34 cellular contexts compared by ENCODE assay signal in the genomic region with DNA sequence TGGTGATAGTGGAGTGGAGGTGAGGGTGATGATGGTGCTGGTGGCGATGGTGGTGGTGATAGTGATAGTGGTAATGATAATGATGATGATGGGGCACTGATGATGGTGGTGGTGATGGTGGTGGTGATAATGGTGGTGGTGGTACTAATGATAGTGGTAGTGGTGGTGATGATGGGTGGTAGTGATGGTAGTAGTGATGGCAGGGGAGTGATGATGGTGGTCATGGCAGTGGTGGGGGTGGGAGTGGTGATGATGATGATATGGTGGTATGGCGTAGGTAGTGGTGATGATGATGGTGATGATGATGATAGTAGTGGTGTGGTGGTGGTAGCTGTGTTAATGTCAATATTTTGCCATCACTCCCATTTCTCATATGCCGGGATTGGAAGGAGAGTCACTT. TPM values are rescaled to one million over a fixed set of nuclear protein-coding genes. Genes with fewer than 3 reads are reported as not detected.
DNase-seq lines count a peak whose midpoint lies in the region; ATAC-seq, FAIRE-seq and TF ChIP-seq lines count a peak whose summit lies in the region.
"Had no signal": no experiment of that assay in that cellular context is flagged by ENCODE, and none has a peak within 500 bp of the region (broad histone marks: within the 10 kb centered on the region; RNA-seq: fewer than 3 reads in every experiment).

No MANE protein-coding gene starts in this region.

- no peak for TF ChIP-seq EP300 in H1 (IDR thresholded peaks at IDR 0.05; ENCODE audit: borderline replicate concordance in 1 of 2, low read depth in 2 of 2, low read length in 2 of 2)
- TF ChIP-seq EP300 in upper lobe of left lung (IDR thresholded peaks at IDR 0.05), result no peak

- H3K79me1 ChIP-seq in H1 (ENCODE audit: low read depth, low read length) (no peaks in the 10 kb centered on the region), trophoblast cell (ENCODE audit: low read length) (peaks cover 14% of the 10 kb centered on the region)

- no peak overlapping the region for H2BK15ac ChIP-seq in H1 (ENCODE audit: low read length)

- H3F3A ChIP-seq in PC-3 (ENCODE audit: low read length, unreplicated experiment), result no peaks in the 10 kb centered on the region

- DNase-seq in PC-3 (no peak), H1 (ENCODE audit: low read depth in 1 of 2, low spot score in 2 of 2) (no peak), trophoblast cell (no peak), upper lobe of left lung (no peak), NCI-H446 (lab: John Stamatoyannopoulos, UW) (no peak)
- no peak for DNase-seq in activated naive CD4-positive, alpha-beta T cell treated with Interleukin-2 at 50 U/mL for 16 hours
- DNase-seq: activated CD4-positive, alpha-beta T cell treated with anti-CD3 and anti-CD28 coated beads, Interleukin-2, amount 10 ng/mL, durations not matched to agents 7 days and 5 days; activated gamma-delta T cell; COR-L47; DMS53; hippocampal formation; Kasumi-1; NCI-H1417 treated with DMSO at 0.1 percent for 48 hours; NCI-H2081 treated with DMSO at 0.1 percent for 48 hours; NCI-H226; stimulated activated CD8-positive, alpha-beta memory T cell treated with anti-CD3 and anti-CD28 coated beads, Interleukin-4, amount 100 ng/mL, for 48 hours; stomach; T-cell had no signal

- H4K20me1 ChIP-seq in BLaER1 treated with 17β-estradiol and CSF1 and Interleukin-3, amounts not matched to agents 10 nM and 100 nM, result 0 out of 22 replicates have a peak, but pooled peaks cover 0 to 5% (median 0%) of the 10 kb centered on the region in 11 experiments
- H4K20me1 ChIP-seq in PC-3 (ENCODE audit: low read length) (no peaks in the 10 kb centered on the region), H1 (replicated peaks in 1 of 2; ENCODE audit: control insufficient read depth in 1 of 2, insufficient read depth in 2 of 2, low read length in 2 of 2) (peaks cover 1 to 6% of the 10 kb centered on the region in 2 experiments)

- no peak for FAIRE-seq in H1 (lab: Jason Lieb, UNC)
- FAIRE-seq: GM12892 had no signal

- H4K5ac ChIP-seq in H1 (ENCODE audit: insufficient read length, low read depth, low read length), result no peak overlapping the region

- H2BK5ac ChIP-seq in H1 (ENCODE audit: low read depth, low read length) (no peak overlapping the region), trophoblast cell (ENCODE audit: low read depth, low read length, poor library complexity) (no peak overlapping the region)

- H3K4me2 ChIP-seq in BLaER1 treated with 17β-estradiol and CSF1 and Interleukin-3, amounts not matched to agents 10 nM and 100 nM, result peak overlapping the region; percentile 6 to 69 (median 58); a peak in 19 of 22 replicates
- no peak overlapping the region for H3K4me2 ChIP-seq in PC-3 (ENCODE audit: low read length)
- H3K4me2 ChIP-seq in H1 (ENCODE audit: insufficient read depth in 1 of 2, low read depth in 2 of 2, low read length in 2 of 2), result no peak overlapping the region
- H3K4me2 ChIP-seq in trophoblast cell (ENCODE audit: low read length), result no peak overlapping the region

- peaks cover 6% of the 10 kb centered on the region; the same call in 1 of the 2 replicates for H3K23me2 ChIP-seq in H1 (ENCODE audit: low read depth, low read length)

- POLR2A ChIA-PET in PC-3 (lab: Charles Lee; ENCODE audit: unreplicated experiment) (no interaction called here), H1 (lab: Charles Lee; ENCODE audit: partially characterized antibody) (no interaction called here)

- H3K79me2 ChIP-seq in PC-3 (ENCODE audit: low read length), result no peaks in the 10 kb centered on the region
- no peaks in the 10 kb centered on the region for H3K79me2 ChIP-seq in H1 (ENCODE audit: control insufficient read depth in 1 of 2, insufficient read depth in 2 of 2, low read length in 2 of 2)
- H3K79me2 ChIP-seq in trophoblast cell (ENCODE audit: control insufficient read depth, insufficient read depth, low read length, poor library complexity), result no peaks in the 10 kb centered on the region
- H3K79me2 ChIP-seq: parathyroid adenoma had no signal

- H4K91ac ChIP-seq in H1 (replicated peaks; ENCODE audit: insufficient read length, low read length) (peak overlapping the region; percentile 57), trophoblast cell (ENCODE audit: low read depth, low read length) (peak overlapping the region; percentile 9)

- H3K4me3 ChIP-seq in BLaER1 treated with 17β-estradiol and CSF1 and Interleukin-3, amounts not matched to agents 10 nM and 100 nM, result no peak overlapping the region
- H3K4me3 ChIP-seq in PC-3 (ENCODE audit: low read length) (no peak overlapping the region), H1 (ENCODE audit: extremely low read depth in 1 of 4, insufficient read depth in 2 of 4, low read depth in 3 of 4, low read length in 4 of 4) (no peak overlapping the region), trophoblast cell (ENCODE audit: low read depth, low read length) (no peak overlapping the region), upper lobe of left lung (no peak overlapping the region)
- H3K4me3 ChIP-seq: HAP-1, lung, stomach, tibial nerve had no signal

- TF ChIP-seq CTCF in PC-3 (conservative IDR thresholded peaks at IDR 0.05; ENCODE audit: low read depth, low read length), result no peak
- TF ChIP-seq CTCF in H1 (IDR thresholded peaks at IDR 0.05; ENCODE audit: control extremely low read depth in 1 of 3, insufficient read depth in 1 of 3, low read depth in 1 of 3, low read length in 3 of 3), result no peak
- TF ChIP-seq CTCF in upper lobe of left lung (IDR thresholded peaks at IDR 0.05), result no peak

- H3K23ac ChIP-seq in H1 (ENCODE audit: insufficient read length), result no peak overlapping the region
- H3K23ac ChIP-seq in trophoblast cell (ENCODE audit: low read length), result no peak overlapping the region

- H2AFZ ChIP-seq in PC-3 (ENCODE audit: low read length) (no peak overlapping the region), H1 (ENCODE audit: low read length) (no peak overlapping the region), trophoblast cell (ENCODE audit: insufficient read depth, low read length, poor library complexity) (no peak overlapping the region)
- H2AFZ ChIP-seq: parathyroid adenoma had no signal

- no peaks in the 10 kb centered on the region for H3K9me2 ChIP-seq in PC-3 (replicated peaks; ENCODE audit: low read length)

- no peak overlapping the region for H2BK20ac ChIP-seq in H1 (ENCODE audit: low read length)

- no peak overlapping the region for H3K9ac ChIP-seq in BLaER1 treated with 17β-estradiol and CSF1 and Interleukin-3, amounts not matched to agents 10 nM and 100 nM
- no peak overlapping the region for H3K9ac ChIP-seq in PC-3 (ENCODE audit: low read length)
- no peak overlapping the region for H3K9ac ChIP-seq in H1 (replicated peaks in 1 of 4; ENCODE audit: extremely low read depth in 1 of 4, low read depth in 3 of 4, low read length in 3 of 4)
- no peak overlapping the region for H3K9ac ChIP-seq in trophoblast cell (ENCODE audit: low read length)
- H3K9ac ChIP-seq: parathyroid adenoma had no signal

- no peak overlapping the region for H3K18ac ChIP-seq in H1 (ENCODE audit: extremely low read depth, low read length)
- no peak overlapping the region for H3K18ac ChIP-seq in trophoblast cell (ENCODE audit: low read length)

- H2BK12ac ChIP-seq in H1 (ENCODE audit: low read depth, low read length), result no peak overlapping the region
- H2BK12ac ChIP-seq in trophoblast cell (ENCODE audit: low read length), result peak overlapping the region; percentile 17

- H3K9me3 ChIP-seq in BLaER1 treated with 17β-estradiol and CSF1 and Interleukin-3, amounts not matched to agents 10 nM and 100 nM (replicated peaks in 1 of 11), result no peaks in the 10 kb centered on the region
- H3K9me3 ChIP-seq in PC-3 (ENCODE audit: low read length), result no peaks in the 10 kb centered on the region
- no peaks in the 10 kb centered on the region for H3K9me3 ChIP-seq in H1 (ENCODE audit: insufficient read depth in 2 of 2, low read depth in 1 of 2, low read length in 1 of 2)
- H3K9me3 ChIP-seq in trophoblast cell (ENCODE audit: insufficient read depth, low read depth, low read length), result peaks cover 3% of the 10 kb centered on the region
- H3K9me3 ChIP-seq in upper lobe of left lung, result no peaks in the 10 kb centered on the region
- H3K9me3 ChIP-seq: HAP-1, stomach, tibial nerve had no signal

- H2BK120ac ChIP-seq in H1 (replicated peaks; ENCODE audit: low read depth, low read length) (no peak overlapping the region), trophoblast cell (ENCODE audit: insufficient read depth, low read length, poor library complexity) (no peak overlapping the region)

- BruUV-seq in PC-3 (replicated peaks; lab: Mats Ljungman, UMichigan), result no TSS peak

- intact Hi-C loops in PC-3 (cut with micrococcal nuclease), result loop anchor here (5.0 kb wide), 1 partner anchor 171 kb away; no protein-coding TSS in a partner anchor

- no peak for ATAC-seq in PC-3
- no peak for ATAC-seq in upper lobe of left lung (ENCODE audit: low FRiP score in 2 of 2)
- ATAC-seq in HG02973 (IDR thresholded peaks at IDR 0.05; ENCODE audit: unreplicated experiment), result no peak
- ATAC-seq: left cardiac atrium, T-cell, WTC11 had no signal

- no peaks in the 10 kb centered on the region for H3K27me3 ChIP-seq in BLaER1 treated with 17β-estradiol and CSF1 and Interleukin-3, amounts not matched to agents 10 nM and 100 nM
- H3K27me3 ChIP-seq in PC-3 (ENCODE audit: low read length) (no peaks in the 10 kb centered on the region), H1 (replicated peaks in 1 of 4; ENCODE audit: control insufficient read depth in 3 of 4, extremely low read depth in 1 of 4, insufficient read depth in 3 of 4, low read length in 3 of 4) (no peaks in the 10 kb centered on the region), trophoblast cell (ENCODE audit: insufficient read depth, low read length) (no peaks in the 10 kb centered on the region), upper lobe of left lung (no peaks in the 10 kb centered on the region)
- H3K27me3 ChIP-seq: stomach, tibial nerve had no signal

- no peak overlapping the region for H3K4ac ChIP-seq in H1 (replicated peaks; ENCODE audit: insufficient read length, low read depth, low read length)
- no peak overlapping the region for H3K4ac ChIP-seq in trophoblast cell (ENCODE audit: low read depth, low read length)

- H4K12ac ChIP-seq in trophoblast cell (ENCODE audit: low read depth, low read length), result no peak overlapping the region

- 84% methylated on average over 3 of the region's 3 CpGs; no CpG with 5 or more reads in 1 of the 2 experiments for WGBS in H1 (ENCODE audit: extremely low coverage in 1 of 2, insufficient coverage in 1 of 2, insufficient read length in 1 of 2, insufficient replicate concordance in 2 of 2, low coverage in 1 of 2, low lambda C conversion rate in 2 of 2, missing lambda C conversion rate in 1 of 2), 2 experiments
- no CpG with 5 or more reads among the region's 3 CpGs for WGBS in trophoblast cell (ENCODE audit: extremely low coverage, insufficient coverage, insufficient read length)
- 72 to 73% methylated on average over 3 of the region's 3 CpGs for WGBS in upper lobe of left lung, 2 donors

- no peak overlapping the region for H3K14ac ChIP-seq in H1 (ENCODE audit: insufficient read length)
- no peak overlapping the region for H3K14ac ChIP-seq in trophoblast cell (ENCODE audit: low read length)

- peaks cover 6 to 64% (median 50%) of the 10 kb centered on the region in 10 experiments; a peak in 19 of 20 replicates for H3K4me1 ChIP-seq in BLaER1 treated with 17β-estradiol and CSF1 and Interleukin-3, amounts not matched to agents 10 nM and 100 nM
- H3K4me1 ChIP-seq in PC-3 (ENCODE audit: insufficient read depth, low read length) (peaks cover 34% of the 10 kb centered on the region), H1 (replicated peaks in 1 of 4; ENCODE audit: control insufficient read depth in 3 of 4, insufficient read depth in 4 of 4, low read length in 3 of 4) (no peaks in the 10 kb centered on the region), trophoblast cell (ENCODE audit: control insufficient read depth in 1 of 2, insufficient read depth in 2 of 2, low read length in 2 of 2) (peaks cover 25 to 37% of the 10 kb centered on the region in 2 experiments), upper lobe of left lung (no peaks in the 10 kb centered on the region)
- H3K4me1 ChIP-seq: HAP-1, parathyroid adenoma, stomach had no signal

- TF ChIP-seq POLR2A in H1 (IDR thresholded peaks at IDR 0.05; ENCODE audit: control extremely low read depth in 1 of 2, low read depth in 2 of 2, low read length in 2 of 2) (no peak), upper lobe of left lung (IDR thresholded peaks at IDR 0.05) (no peak)

- peak overlapping the region in 3 of 11 experiments; percentile 45 to 71 (median 57); a peak in 2 of 22 replicates for H3K27ac ChIP-seq in BLaER1 treated with 17β-estradiol and CSF1 and Interleukin-3, amounts not matched to agents 10 nM and 100 nM
- H3K27ac ChIP-seq in PC-3 (ENCODE audit: low read length) (peak overlapping the region; percentile 63), H1 (ENCODE audit: low read depth, low read length) (no peak overlapping the region), trophoblast cell (ENCODE audit: low read depth, low read length) (no peak overlapping the region), upper lobe of left lung (no peak overlapping the region)
- H3K27ac ChIP-seq: C4-2B, parathyroid adenoma, stomach had no signal

- no peak overlapping the region for H2AK5ac ChIP-seq in H1 (ENCODE audit: low read depth, low read length)
- H2AK5ac ChIP-seq in trophoblast cell (ENCODE audit: low read length), result no peak overlapping the region

- H3K56ac ChIP-seq in H1 (replicated peaks; ENCODE audit: insufficient read length, low read depth, low read length), result peak overlapping the region; percentile 64

- TF ChIP-seq RAD21 in H1 (IDR thresholded peaks at IDR 0.05 in 1 of 2, conservative IDR thresholded peaks at IDR 0.05 in 1 of 2; ENCODE audit: low read depth in 2 of 2, low read length in 2 of 2), result no peak

- peaks cover 17 to 84% (median 62%) of the 10 kb centered on the region in 11 experiments for H3K36me3 ChIP-seq in BLaER1 treated with 17β-estradiol and CSF1 and Interleukin-3, amounts not matched to agents 10 nM and 100 nM
- H3K36me3 ChIP-seq in PC-3 (ENCODE audit: low read depth, low read length) (no peaks in the 10 kb centered on the region), H1 (ENCODE audit: control insufficient read depth in 2 of 4, insufficient read depth in 4 of 4, low read length in 3 of 4) (no peaks in the 10 kb centered on the region; a peak in 1 of 8 replicates), trophoblast cell (ENCODE audit: control insufficient read depth in 1 of 2, insufficient read depth in 2 of 2, low read length in 2 of 2) (peaks cover 19 to 30% of the 10 kb centered on the region in 2 experiments), upper lobe of left lung (no peaks in the 10 kb centered on the region)

- CTCF ChIA-PET in PC-3 (lab: Charles Lee), result no interaction called here
- CTCF ChIA-PET in H1 (lab: Charles Lee; ENCODE audit: partially characterized antibody), result interaction anchor here (1.1 to 1.7 kb wide), 2 partner anchors 13 to 77 kb away, joined by 5 to 7 read pairs; no protein-coding TSS in a partner anchor

- H4K8ac ChIP-seq in H1 (ENCODE audit: extremely low read depth, insufficient read depth, low read length), result no peak overlapping the region
- no peak overlapping the region for H4K8ac ChIP-seq in trophoblast cell (ENCODE audit: low read depth, low read length)

RNA-seq across cellular contexts. Expression of a gene that starts 44.5 kb away (rescaled TPM):
- not detected in 2 replicates for total RNA-seq in PC-3 (2014; rRNA removed)
- not detected in 2 replicates for total RNA-seq in H1 (2021; fragmentation: NEBNext Ultra II Directional; extraction: Animal tissue kit (Norgen Biotek cat#: 25700))
- 0.32 TPM in 1 of 2 replicates, not detected in the other for polyA plus RNA-seq in H1 (2011; rRNA removed)
- polyA plus RNA-seq in H1 (2011; cell fraction: cytosol; rRNA removed), result not detected
- polyA plus RNA-seq in H1 (2011; cell fraction: nucleus; rRNA removed), result not detected
- not detected in 4 replicates for polyA plus RNA-seq in H1 (2012, experiment 1 of 2)
- polyA plus RNA-seq in H1 (2012, experiment 2 of 2), result not detected
- not detected for polyA plus RNA-seq in H1 (2013, experiment 1 of 2)
- not detected for polyA plus RNA-seq in H1 (2013, experiment 2 of 2)
- polyA minus RNA-seq in H1 (2011; rRNA and poly(A)+ RNA removed), result not detected in 2 replicates
- not detected for polyA minus RNA-seq in H1 (2011; cell fraction: cytosol; rRNA and poly(A)+ RNA removed)
- not detected for polyA minus RNA-seq in H1 (2011; cell fraction: nucleus; rRNA and poly(A)+ RNA removed)
- polyA plus RNA-seq in trophoblast cell (2013), result 0.07 and 0.08 TPM in 2 replicates
- 10 to 100 TPM in 4 of 6 donors, 1 to 10 TPM in 1, not detected in 1; 1.8 to 17.9 (median 12.0) TPM for total RNA-seq in upper lobe of left lung
- total RNA-seq: activated CD4-positive, alpha-beta T cell treated with anti-CD3 and anti-CD28 coated beads, Interleukin-2, amount 10 ng/mL, durations not matched to agents 7 days and 5 days; activated CD8-positive, alpha-beta memory T cell treated with anti-CD3 and anti-CD28 coated beads for 36 hours; cerebellum; endothelial cell of umbilical vein; fibroblast of lung; RPMI7951; tibial nerve had no signal
- polyA plus RNA-seq: endothelial cell of umbilical vein, fibroblast of lung, neural cell had no signal

RNA-seq across cellular contexts. Expression of a gene that starts 51.3 kb away (rescaled TPM):
- not detected in 2 replicates for total RNA-seq in PC-3 (2014; rRNA removed)
- 0.90 TPM in 1 of 2 replicates, not detected in the other for total RNA-seq in H1 (2021; fragmentation: NEBNext Ultra II Directional; extraction: Animal tissue kit (Norgen Biotek cat#: 25700))
- polyA plus RNA-seq in H1 (2011; rRNA removed), result 0.66 and 1.3 TPM in 2 replicates
- 1.1 TPM for polyA plus RNA-seq in H1 (2011; cell fraction: cytosol; rRNA removed)
- 0.17 TPM for polyA plus RNA-seq in H1 (2011; cell fraction: nucleus; rRNA removed)
- polyA plus RNA-seq in H1 (2012, experiment 1 of 2), result 1.0 to 1.8 TPM (median 1.5 TPM) in 4 replicates
- 0.33 TPM for polyA plus RNA-seq in H1 (2012, experiment 2 of 2)
- 0.24 TPM for polyA plus RNA-seq in H1 (2013, experiment 1 of 2)
- polyA plus RNA-seq in H1 (2013, experiment 2 of 2), result 0.29 TPM
- 0.51 TPM in 1 of 2 replicates, not detected in the other for polyA minus RNA-seq in H1 (2011; rRNA and poly(A)+ RNA removed)
- polyA minus RNA-seq in H1 (2011; cell fraction: cytosol; rRNA and poly(A)+ RNA removed), result not detected
- polyA minus RNA-seq in H1 (2011; cell fraction: nucleus; rRNA and poly(A)+ RNA removed), result not detected
- 0.08 TPM in 1 of 2 replicates, not detected in the other for polyA plus RNA-seq in trophoblast cell (2013)
- total RNA-seq in upper lobe of left lung, result 1 to 10 TPM in 4 of 6 donors, not detected in 2; 2.2 to 5.5 (median 4.0) TPM
- total RNA-seq: activated CD4-positive, alpha-beta T cell treated with anti-CD3 and anti-CD28 coated beads, Interleukin-2, amount 10 ng/mL, durations not matched to agents 7 days and 5 days; activated CD8-positive, alpha-beta memory T cell treated with anti-CD3 and anti-CD28 coated beads for 36 hours; cerebellum; endothelial cell of umbilical vein; fibroblast of lung; RPMI7951; tibial nerve had no signal
- polyA plus RNA-seq: endothelial cell of umbilical vein, fibroblast of lung, neural cell had no signal

Comparison
In these comparisons a context has a peak if more than half of its experiments do, and no peak if none do; other contexts are left out.
1. H3K4me2 ChIP-seq: peak in BLaER1 treated with 17β-estradiol and CSF1 and Interleukin-3, amounts not matched to agents 10 nM and 100 nM (11 of 11); none in PC-3 (single experiment), H1 (0 of 2) and trophoblast cell (single experiment).